In genomic region chr20:34676642-34677373, GRCh38 we compare ENCODE assay signal across 1 cellular context.
TF ChIP-seq lines count a peak whose summit lies in the region.

Gene PIGU, minus strand, starts transcription at chr20:34677092. Its CDS starts 7 bp downstream, at chr20:34677085.

TF ChIP-seq in HepG2, 621 proteins besides CTCF, POLR2A, EP300 and RAD21 (continued from another document and continues in another):
- no peak for TF ChIP-seq ZNF318 (CRISPR knock-in tag; IDR thresholded peaks at IDR 0.05)
- TF ChIP-seq ZNF468 (CRISPR knock-in tag; IDR thresholded peaks at IDR 0.05): peak; percentile 24; the same call in 1 of the 2 replicates
- 0 out of 2 replicates have a peak, but pooled peaks have one; percentile 56 for TF ChIP-seq ZNF646 (CRISPR knock-in tag; IDR thresholded peaks at IDR 0.05)
- peak; percentile 88 for TF ChIP-seq ZBTB7A (CRISPR knock-in tag; IDR thresholded peaks at IDR 0.05)
- peak; percentile 89 for TF ChIP-seq RXRB (CRISPR knock-in tag; IDR thresholded peaks at IDR 0.05; ENCODE audit: borderline replicate concordance)
- no peak for TF ChIP-seq ZKSCAN1 (IDR thresholded peaks at IDR 0.05; ENCODE audit: low read length)
- peak; percentile 72; the same call in 1 of the 2 replicates for TF ChIP-seq NFAT5 (CRISPR knock-in tag; IDR thresholded peaks at IDR 0.05)
- no peak for TF ChIP-seq TRIM24 (CRISPR knock-in tag; IDR thresholded peaks at IDR 0.05)
- TF ChIP-seq ZNF614 (CRISPR knock-in tag; IDR thresholded peaks at IDR 0.05; ENCODE audit: borderline replicate concordance): peak; percentile 82; the same call in 1 of the 2 replicates
- TF ChIP-seq ZNF619 (CRISPR knock-in tag; IDR thresholded peaks at IDR 0.05): peak; percentile 94
- TF ChIP-seq PCBP1 (IDR thresholded peaks at IDR 0.05; ENCODE audit: borderline replicate concordance, low read depth, low read length): peak; percentile 65; the same call in 1 of the 2 replicates
- no peak for TF ChIP-seq CHD4 (IDR thresholded peaks at IDR 0.05; ENCODE audit: borderline replicate concordance, low read length)
- TF ChIP-seq ATAD3A (CRISPR knock-in tag; IDR thresholded peaks at IDR 0.05): peak; percentile 80; the same call in 1 of the 2 replicates
- no peak for TF ChIP-seq ATF5 (CRISPR knock-in tag; IDR thresholded peaks at IDR 0.05; ENCODE audit: low read depth)
- no peak for TF ChIP-seq RORA (CRISPR knock-in tag; IDR thresholded peaks at IDR 0.05)
- TF ChIP-seq ZNF740 (CRISPR knock-in tag; IDR thresholded peaks at IDR 0.05): no peak
- peak; percentile 96 for TF ChIP-seq IRF9 (CRISPR knock-in tag; IDR thresholded peaks at IDR 0.05; ENCODE audit: borderline replicate concordance)
- no peak for TF ChIP-seq ZNF101 (CRISPR knock-in tag; IDR thresholded peaks at IDR 0.05; ENCODE audit: borderline replicate concordance, low read depth)
- peak; percentile 65; the same call in 1 of the 2 replicates for TF ChIP-seq ZNF616 (CRISPR knock-in tag; IDR thresholded peaks at IDR 0.05; ENCODE audit: low read depth)
- peak; percentile 95; the same call in 1 of the 2 replicates for TF ChIP-seq ZFP82 (CRISPR knock-in tag; IDR thresholded peaks at IDR 0.05; ENCODE audit: borderline replicate concordance)
- TF ChIP-seq FOXO4 (CRISPR knock-in tag; conservative IDR thresholded peaks at IDR 0.05): no peak
- no peak for TF ChIP-seq SCMH1 (CRISPR knock-in tag; IDR thresholded peaks at IDR 0.05; ENCODE audit: borderline replicate concordance)
- TF ChIP-seq ZNF574 (CRISPR knock-in tag; IDR thresholded peaks at IDR 0.05): peak; percentile 95
- peak; percentile 98 for TF ChIP-seq RBFOX2 (IDR thresholded peaks at IDR 0.05; ENCODE audit: low read depth, low read length)
